In the genomic region with DNA sequence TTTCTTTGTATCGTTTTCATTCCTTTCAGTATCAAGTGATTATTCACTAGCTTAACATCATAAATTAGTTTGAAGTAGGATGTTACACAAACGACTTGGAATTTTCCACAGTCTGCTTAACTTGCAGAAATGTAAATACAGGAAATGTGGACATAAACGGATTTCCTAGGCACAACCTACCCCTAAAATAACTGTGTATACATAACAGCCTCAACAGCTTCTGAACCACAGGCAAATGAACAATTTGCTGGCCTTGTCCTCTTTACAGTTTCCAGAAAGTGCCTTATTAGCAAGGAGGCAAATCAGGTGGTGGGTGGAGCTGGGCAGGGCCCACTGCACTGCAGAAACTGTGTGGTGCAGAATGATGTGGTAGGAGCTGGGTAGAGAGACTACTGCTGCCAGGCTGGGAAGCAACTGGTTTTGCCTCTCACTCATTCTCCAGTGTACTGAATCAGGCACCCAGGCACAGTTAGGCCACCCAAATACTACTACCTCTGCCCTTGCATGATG, we compare ENCODE assay signal across 9 cellular contexts.
DNase-seq lines count a peak whose midpoint lies in the region; ATAC-seq, FAIRE-seq and TF ChIP-seq lines count a peak whose summit lies in the region.
"Had no signal": no experiment of that assay in that cellular context is flagged by ENCODE, and none has a peak within 500 bp of the region (broad histone marks: within the 10 kb centered on the region; RNA-seq: fewer than 3 reads in every experiment).

No MANE protein-coding gene starts in this region.

- peak; percentile 90 for ATAC-seq in GM21528 (IDR thresholded peaks at IDR 0.05; ENCODE audit: low FRiP score, unreplicated experiment)

- no peak overlapping the region for H3K4me3 ChIP-seq in astrocyte of the spinal cord (ENCODE audit: low read depth, low read length)
- H3K4me3 ChIP-seq in muscle layer of duodenum (ENCODE audit: low read depth in 1 of 2, low read length in 2 of 2) = no peak overlapping the region

- H3K36me3 ChIP-seq in muscle layer of duodenum (ENCODE audit: control insufficient read depth in 1 of 2, insufficient read depth in 2 of 2, low read length in 2 of 2) = no peaks in the 10 kb centered on the region

- peak; percentile 96 for DNase-seq in EH (ENCODE audit: low read depth)
- DNase-seq in HuH-7 (ENCODE audit: low spot score) = peak; percentile 34
- peak; percentile 79 for DNase-seq in astrocyte of the spinal cord (ENCODE audit: low read depth, low spot score)
- DNase-seq in activated gamma-delta T cell treated with Interleukin-2 at 50 U/mL for 16 hours = no peak
- DNase-seq in HTR-8/SVneo (ENCODE audit: insufficient read length, low spot score) = no peak
- no peak for DNase-seq in NCI-H146 (lab: John Stamatoyannopoulos, UW)

- peaks cover 0 to 8% of the 10 kb centered on the region in 2 donors for H3K4me1 ChIP-seq in muscle layer of duodenum (ENCODE audit: control insufficient read depth in 1 of 2, insufficient read depth in 2 of 2, low read length in 2 of 2)

- no peak for FAIRE-seq in HTR-8/SVneo (lab: Jason Lieb, UNC)
- FAIRE-seq: islet of Langerhans had no signal

- no peak for TF ChIP-seq CTCF in astrocyte of the spinal cord (IDR thresholded peaks at IDR 0.05; ENCODE audit: low read depth, low read length)

- H3K9me3 ChIP-seq in muscle layer of duodenum (ENCODE audit: control insufficient read depth in 1 of 2, low read length in 2 of 2) = no peaks in the 10 kb centered on the region

- in situ Hi-C loops in astrocyte of the spinal cord (cut with HindIII; ENCODE audit: low sequenced_read_pairs) = no loop called here

- peak overlapping the region; percentile 54 for H3K27ac ChIP-seq in muscle layer of duodenum (ENCODE audit: low read length)

- no peaks in the 10 kb centered on the region for H3K27me3 ChIP-seq in muscle layer of duodenum (ENCODE audit: low read depth, low read length)

Comparison
In these comparisons a context has a peak if more than half of its experiments do, and no peak if none do; other contexts are left out.
1. DNase-seq: peak in EH (single experiment), HuH-7 (single experiment) and astrocyte of the spinal cord (single experiment); none in activated gamma-delta T cell treated with Interleukin-2 at 50 U/mL for 16 hours (single experiment), HTR-8/SVneo (single experiment) and NCI-H146 (single experiment).